In genomic region chr17:79870540-79870939, GRCh38 we compare ENCODE assay signal across 23 cellular contexts.
"Had no signal": no experiment of that assay in that cellular context is flagged by ENCODE, and none has a peak within 500 bp of the region (broad histone marks: within the 10 kb centered on the region; RNA-seq: fewer than 3 reads in every experiment).

No MANE protein-coding gene starts in this region.

- H3K4me3 ChIP-seq: K562, SJCRH30 had no signal

- ATAC-seq: activated T-cell treated with anti-CD3 and anti-CD28 coated beads, Interleukin-2, amount 50 U/mL, for 72 hours; K562; Panc1; WTC11 had no signal

- DNase-seq: activated CD4-positive, alpha-beta T cell treated with anti-CD3 and anti-CD28 coated beads, Interleukin-2, amount 10 ng/mL, durations not matched to agents 24 days and 14 days; activated CD4-positive, alpha-beta T cell treated with anti-CD3 and anti-CD28 coated beads, Interleukin-2, amount 50 U/mL, for 48 hours; activated CD4-positive, CD25-positive, alpha-beta regulatory T cell treated with anti-CD3 and anti-CD28 coated beads, Interleukin-2, amount 50 U/mL, for 72 hours; activated gamma-delta T cell treated with Interleukin-2 at 50 U/mL for 16 hours; activated naive CD4-positive, alpha-beta T cell treated with anti-CD3 and anti-CD28 coated beads, Interleukin-2, amount 10 ng/mL, durations not matched to agents 7 days and 5 days; activated naive CD8-positive, alpha-beta T cell treated with anti-CD3 and anti-CD28 coated beads for 36 hours; activated T-cell treated with anti-CD3 and anti-CD28 coated beads for 4 hours; activated T-cell treated with anti-CD3 and anti-CD28 coated beads, Interleukin-2, amount 50 U/mL, for 72 hours; Karpas-422; MM.1S; NCI-H146; NCI-H1930; NCI-H2171; NCI-H2227 treated with DMSO at 0.1 percent for 48 hours; NCI-H446 treated with DMSO at 0.1 percent for 48 hours; NCI-H524 treated with DMSO at 0.1 percent for 48 hours; NCI-H748 treated with DMSO at 0.1 percent for 48 hours; OCI-M1; RPMI8226; SJCRH30 had no signal

- FAIRE-seq: K562 had no signal

- H3K36me3 ChIP-seq: SJCRH30 had no signal

- H3K27ac ChIP-seq: SJCRH30 had no signal

- H3K9me3 ChIP-seq: SJCRH30 had no signal
